Comparison of ENCODE assay signal across 8 cellular contexts in genomic region chr1:63773815-63774616, GRCh38.
A peak's percentile ranks its signal among the peaks of the same experiment; 100 is the strongest.
DNase-seq lines count a peak whose midpoint lies in the region; ATAC-seq and TF ChIP-seq lines count a peak whose summit lies in the region.

ROR1 (plus strand) TSS chr1:63774017.

- H3K4me1 ChIP-seq in mucosa of stomach (ENCODE audit: control insufficient read depth, insufficient read depth, low read length) = peaks cover 26% of the 10 kb centered on the region

- TF ChIP-seq CTCF in 22Rv1 (IDR thresholded peaks at IDR 0.05) = peak; percentile 83

- no peaks in the 10 kb centered on the region for H3K36me3 ChIP-seq in mucosa of stomach (ENCODE audit: control insufficient read depth, insufficient read depth, low read length)

- H3K9ac ChIP-seq in mucosa of stomach (ENCODE audit: low read length) = peak within 1 kb of the TSS; percentile 67

- ATAC-seq in GM18498 (IDR thresholded peaks at IDR 0.05; ENCODE audit: unreplicated experiment) (peak; percentile 92), HG03280 (IDR thresholded peaks at IDR 0.05; ENCODE audit: unreplicated experiment) (peak; percentile 51)

- DNase-seq in NCI-H524 treated with DMSO at 0.1 percent for 48 hours (lab: John Stamatoyannopoulos, UW) (peak; percentile 37), fibroblast of gingiva (ENCODE audit: low read depth) (peak; percentile 88)
- peak; percentile 24 for DNase-seq in activated T-cell treated with anti-CD3 and anti-CD28 coated beads, Interleukin-2, amount 50 U/mL, for 1 hour
- peak in 5 of 6 experiments; percentile 6 to 44 (median 22) for DNase-seq in stimulated activated naive CD4-positive, alpha-beta T cell (lab: John Stamatoyannopoulos, UW)

- no peaks in the 10 kb centered on the region for H3K9me3 ChIP-seq in mucosa of stomach (ENCODE audit: control insufficient read depth, low read length)

- peak within 1 kb of the TSS; percentile 60 for H3K4me3 ChIP-seq in mucosa of stomach (ENCODE audit: low read length)

- no peaks in the 10 kb centered on the region for H3K27me3 ChIP-seq in mucosa of stomach (ENCODE audit: control insufficient read depth, insufficient read depth, low read length)

- H3K27ac ChIP-seq in 22Rv1 = no peak within 1 kb of the TSS

Comparison
In these comparisons a context has a peak if more than half of its experiments do, and no peak if none do; other contexts are left out.
1. DNase-seq: peak in every context shown above with its lines; median percentile 88 in fibroblast of gingiva; 37 in NCI-H524 treated with DMSO at 0.1 percent for 48 hours; 24 in activated T-cell treated with anti-CD3 and anti-CD28 coated beads, Interleukin-2, amount 50 U/mL, for 1 hour; 22 in stimulated activated naive CD4-positive, alpha-beta T cell.